Comparison of ENCODE assay signal across 8 cellular contexts in the genomic region with DNA sequence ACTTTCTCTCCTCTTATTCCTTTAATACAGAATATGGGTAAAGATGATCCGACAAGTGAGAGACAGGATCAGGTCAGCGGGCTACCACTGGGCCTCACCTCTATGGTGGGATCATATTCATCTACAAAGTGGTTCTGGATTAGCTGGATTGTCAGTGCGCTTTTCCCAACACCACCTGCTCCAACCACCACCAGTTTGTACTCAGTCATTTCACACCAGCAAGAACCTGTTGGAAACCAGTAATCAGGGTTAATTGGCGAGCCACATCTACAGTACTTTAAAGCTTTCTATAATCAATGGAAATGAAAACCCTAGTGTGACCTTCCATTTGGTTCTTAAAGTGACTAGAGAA. TPM values are rescaled to one million over a fixed set of nuclear protein-coding genes. Genes with fewer than 3 reads are reported as not detected.
DNase-seq lines count a peak whose midpoint lies in the region; ATAC-seq and TF ChIP-seq lines count a peak whose summit lies in the region.

No MANE protein-coding gene starts in this region.

- H3K36me3 ChIP-seq in KMS-11 (ENCODE audit: insufficient read depth): no peaks in the 10 kb centered on the region

- H2AFZ ChIP-seq in KMS-11 (ENCODE audit: low read depth): 0 out of 2 replicates have a peak overlapping the region, but pooled peaks have one; percentile 42

- H3K9ac ChIP-seq in KMS-11: peak overlapping the region; percentile 96

- peaks cover 22 to 23% of the 10 kb centered on the region in 2 donors for H3K36me3 Mint-ChIP-seq in naive B cell

- H3K27ac Mint-ChIP-seq in naive B cell: peak overlapping the region; percentile 99 to 100 (median 100)

- no peaks in the 10 kb centered on the region for H3K9me3 Mint-ChIP-seq in naive B cell

- no peak for ATAC-seq in naive B cell (ENCODE audit: low read depth in 2 of 2)

- peaks cover 12 to 27% (median 15%) of the 10 kb centered on the region in 3 donors for H3K4me1 Mint-ChIP-seq in naive B cell

- H3K4me3 Mint-ChIP-seq in naive B cell: peak overlapping the region; percentile 89 to 99 (median 98)

- H3K27me3 Mint-ChIP-seq in naive B cell: no peaks in the 10 kb centered on the region

- TF ChIP-seq CTCF in KMS-11 (conservative IDR thresholded peaks at IDR 0.05; ENCODE audit: low read depth, low read length): no peak
- no peak for TF ChIP-seq CTCF in choroid plexus epithelial cell (conservative IDR thresholded peaks at IDR 0.05; ENCODE audit: low read depth, low read length)

- H3K27me3 ChIP-seq in KMS-11 (ENCODE audit: insufficient read depth, low read depth): no peaks in the 10 kb centered on the region

- peak overlapping the region; percentile 76 for H3K4me2 ChIP-seq in KMS-11

- peaks cover 21% of the 10 kb centered on the region for H3K79me2 ChIP-seq in KMS-11 (ENCODE audit: insufficient read depth, low read depth)

- H3K4me3 ChIP-seq in KMS-11 (IDR thresholded peaks at IDR 0.05; ENCODE audit: insufficient read depth, low read depth, low read length): no peak overlapping the region
- peak overlapping the region; percentile 94 for H3K4me3 ChIP-seq in choroid plexus epithelial cell (ENCODE audit: low read depth, low read length)

- H4K20me1 ChIP-seq in KMS-11 (ENCODE audit: insufficient read depth): no peaks in the 10 kb centered on the region

- H3K4me1 ChIP-seq in KMS-11 (ENCODE audit: low read depth, poor library complexity, severe bottlenecking): peaks cover 59% of the 10 kb centered on the region

- DNase-seq in GM03348 (ENCODE audit: low spot score): peak; percentile 4
- no peak for DNase-seq in choroid plexus epithelial cell (ENCODE audit: low read depth)
- no peak for DNase-seq in naive B cell
- no peak for DNase-seq in COR-L47 (lab: John Stamatoyannopoulos, UW)
- DNase-seq in iPS-NIHi7 (ENCODE audit: extremely low spot score): no peak
- no peak for DNase-seq in globus pallidus (ENCODE audit: low spot score)
- DNase-seq in T-helper 9 cell: no peak

- H3K27ac ChIP-seq in KMS-11: peak overlapping the region; percentile 96

RNA-seq across cellular contexts. Expression of gene NRAS, which starts 0.6 kb away (rescaled TPM):
- 10 to 100 TPM; 36.5 to 53.8 (median 46.8) TPM for polyA plus RNA-seq in naive B cell (ENCODE audit: low read depth in 6 of 6)

RNA-seq across cellular contexts. Expression of gene AMPD1, which starts 20.6 kb away (rescaled TPM):
- polyA plus RNA-seq in naive B cell (ENCODE audit: low read depth in 6 of 6): not detected

RNA-seq across cellular contexts. Expression of gene CSDE1, which starts 41.9 kb away (rescaled TPM):
- 100 to 1,000 TPM; 313 to 339 (median 320) TPM for polyA plus RNA-seq in naive B cell (ENCODE audit: low read depth in 6 of 6)

RNA-seq across cellular contexts. Expression of gene DENND2C, which starts 46.1 kb away (rescaled TPM):
- polyA plus RNA-seq in naive B cell (ENCODE audit: low read depth in 6 of 6): 1 to 10 TPM in 2 of 6 donors, under 1 TPM in 3, not detected in 1; 0.13 to 1.8 (median 0.57) TPM
